In the genomic region with DNA sequence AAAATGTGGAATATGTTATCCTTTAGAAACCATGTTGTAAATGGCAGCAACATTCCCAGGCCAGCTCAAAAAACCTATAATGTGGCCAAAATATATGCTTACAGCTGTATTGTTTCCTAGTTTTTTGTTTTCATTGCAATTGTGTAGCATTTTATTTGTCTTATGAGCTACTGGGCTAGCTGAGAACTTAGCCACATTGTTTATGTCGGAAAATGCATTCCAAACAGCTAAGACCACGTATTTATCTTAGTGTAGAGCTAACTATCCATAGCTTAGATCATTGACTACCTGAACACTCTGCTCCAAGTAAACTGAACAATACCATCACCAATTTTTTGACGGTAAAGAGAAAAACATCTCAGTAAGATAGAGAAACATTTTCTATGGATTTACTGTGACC, we compare ENCODE assay signal across 18 cellular contexts. TPM values are rescaled to one million over a fixed set of nuclear protein-coding genes. Genes with fewer than 3 reads are reported as not detected.
DNase-seq lines count a peak whose midpoint lies in the region; ATAC-seq and TF ChIP-seq lines count a peak whose summit lies in the region.
"Had no signal": no experiment of that assay in that cellular context is flagged by ENCODE, and none has a peak within 500 bp of the region (broad histone marks: within the 10 kb centered on the region; RNA-seq: fewer than 3 reads in every experiment).

No MANE protein-coding gene starts in this region.

- H3K9ac ChIP-seq in SK-N-MC (ENCODE audit: insufficient read length), result no peak overlapping the region
- H3K9ac ChIP-seq: BLaER1 treated with 17β-estradiol and CSF1 and Interleukin-3, amounts not matched to agents 10 nM and 100 nM; KMS-11 had no signal

- no peaks in the 10 kb centered on the region for H3K27me3 ChIP-seq in osteoblast (ENCODE audit: insufficient read depth, low read length)
- H3K27me3 ChIP-seq: BLaER1 treated with 17β-estradiol and CSF1 and Interleukin-3, amounts not matched to agents 10 nM and 100 nM had no signal

- peak overlapping the region; percentile 71 for H2AFZ ChIP-seq in osteoblast (ENCODE audit: low read length)

- H3K9me3 Mint-ChIP-seq in HFFc6, result no peaks in the 10 kb centered on the region
- no peaks in the 10 kb centered on the region for H3K9me3 Mint-ChIP-seq in activated CD8-positive, alpha-beta T cell treated with anti-CD3 and anti-CD28 coated beads, Interleukin-2, amount 10 ng/mL, durations not matched to agents 7 days and 5 days (ENCODE audit: insufficient read depth)
- H3K9me3 Mint-ChIP-seq: CD8-positive, alpha-beta T cell had no signal

- peaks cover 21% of the 10 kb centered on the region for H3K4me1 ChIP-seq in osteoblast (ENCODE audit: insufficient read depth, low read length)

- H3K27ac Mint-ChIP-seq in HFFc6, result peak overlapping the region; percentile 74
- no peak overlapping the region for H3K27ac Mint-ChIP-seq in activated CD8-positive, alpha-beta T cell treated with anti-CD3 and anti-CD28 coated beads, Interleukin-2, amount 10 ng/mL, durations not matched to agents 7 days and 5 days
- H3K27ac Mint-ChIP-seq: CD8-positive, alpha-beta T cell had no signal

- CTCF ChIA-PET in activated CD8-positive, alpha-beta T cell treated with anti-CD3 and anti-CD28 coated beads, Interleukin-2, amount 10 ng/mL, durations not matched to agents 7 days and 5 days (lab: Charles Lee), result interaction anchor here (0.9 to 1.4 kb wide), 5 partner anchors 11 to 424 kb away, joined by 3 to 5 read pairs (median 3); no protein-coding TSS in a partner anchor

- H3K27ac ChIP-seq in SK-N-MC, result peak overlapping the region; percentile 70
- peak overlapping the region; percentile 34 for H3K27ac ChIP-seq in osteoblast (ENCODE audit: low read depth, low read length)
- H3K27ac ChIP-seq: BLaER1 treated with 17β-estradiol and CSF1 and Interleukin-3, amounts not matched to agents 10 nM and 100 nM; KMS-11 had no signal

- no peaks in the 10 kb centered on the region for H4K20me1 ChIP-seq in osteoblast (ENCODE audit: insufficient read depth, low read length)
- H4K20me1 ChIP-seq: BLaER1 treated with 17β-estradiol and CSF1 and Interleukin-3, amounts not matched to agents 10 nM and 100 nM had no signal

- peak overlapping the region; percentile 61 for H3K4me3 Mint-ChIP-seq in HFFc6
- no peak overlapping the region for H3K4me3 Mint-ChIP-seq in activated CD8-positive, alpha-beta T cell treated with anti-CD3 and anti-CD28 coated beads, Interleukin-2, amount 10 ng/mL, durations not matched to agents 7 days and 5 days
- H3K4me3 Mint-ChIP-seq: CD8-positive, alpha-beta T cell had no signal

- no peaks in the 10 kb centered on the region for H3K9me3 ChIP-seq in SK-N-MC (ENCODE audit: low read depth, low read length)
- no peaks in the 10 kb centered on the region for H3K9me3 ChIP-seq in osteoblast (ENCODE audit: low read depth, low read length)
- H3K9me3 ChIP-seq: BLaER1 treated with 17β-estradiol and CSF1 and Interleukin-3, amounts not matched to agents 10 nM and 100 nM had no signal

- H3K36me3 ChIP-seq in SK-N-MC (ENCODE audit: insufficient read depth, low read length) (no peaks in the 10 kb centered on the region), osteoblast (ENCODE audit: insufficient read depth, low read length) (no peaks in the 10 kb centered on the region)
- H3K36me3 ChIP-seq: BLaER1 treated with 17β-estradiol and CSF1 and Interleukin-3, amounts not matched to agents 10 nM and 100 nM had no signal

- peaks cover 27% of the 10 kb centered on the region for H3K4me1 Mint-ChIP-seq in HFFc6 (ENCODE audit: low read depth)
- H3K4me1 Mint-ChIP-seq in activated CD8-positive, alpha-beta T cell treated with anti-CD3 and anti-CD28 coated beads, Interleukin-2, amount 10 ng/mL, durations not matched to agents 7 days and 5 days (ENCODE audit: low read depth), result no peaks in the 10 kb centered on the region

- H3K27me3 Mint-ChIP-seq in HFFc6 (ENCODE audit: insufficient read depth), result no peaks in the 10 kb centered on the region
- H3K27me3 Mint-ChIP-seq in activated CD8-positive, alpha-beta T cell treated with anti-CD3 and anti-CD28 coated beads, Interleukin-2, amount 10 ng/mL, durations not matched to agents 7 days and 5 days (ENCODE audit: low read depth), result no peaks in the 10 kb centered on the region

- POLR2A ChIA-PET in activated CD8-positive, alpha-beta T cell treated with anti-CD3 and anti-CD28 coated beads, Interleukin-2, amount 10 ng/mL, durations not matched to agents 7 days and 5 days (lab: Charles Lee), result interaction anchor here (0.6 kb wide), 1 partner anchor 863 kb away, joined by 3 read pairs; no protein-coding TSS in a partner anchor

- in situ Hi-C loops in GM13976 (cut with MboI; ENCODE audit: low sequenced_read_pairs, unreplicated experiment), result no loop called here

- DNase-seq in EH (ENCODE audit: low read depth) (peak; percentile 43), HFFc6 (no peak), SK-N-MC (ENCODE audit: low read depth, low spot score) (no peak), osteoblast (ENCODE audit: insufficient read length, low spot score, missing footprints) (no peak), GM13976 (ENCODE audit: low spot score) (no peak), SW480 (ENCODE audit: low spot score) (no peak), foreskin melanocyte (no peak)
- no peak for DNase-seq in activated CD8-positive, alpha-beta T cell treated with anti-CD3 and anti-CD28 coated beads, Interleukin-2, amount 10 ng/mL, durations not matched to agents 7 days and 5 days
- DNase-seq: Calu3; CD8-positive, alpha-beta T cell; NCI-H1048; NCI-H2029; NCI-H2171 had no signal

- H3K4me2 ChIP-seq in osteoblast (ENCODE audit: insufficient read depth, low read length), result peak overlapping the region; percentile 20
- H3K4me2 ChIP-seq: KMS-11 had no signal

- H3K79me2 ChIP-seq in osteoblast (ENCODE audit: insufficient read depth, low read length), result no peaks in the 10 kb centered on the region

- ATAC-seq in activated CD8-positive, alpha-beta T cell treated with anti-CD3 and anti-CD28 coated beads, Interleukin-2, amount 10 ng/mL, durations not matched to agents 7 days and 5 days, result no peak
- ATAC-seq: CD8-positive, alpha-beta T cell; HCT116; HepG2; Panc1 had no signal

- no peaks in the 10 kb centered on the region for H3K36me3 Mint-ChIP-seq in HFFc6 (ENCODE audit: low read depth)
- no peaks in the 10 kb centered on the region for H3K36me3 Mint-ChIP-seq in activated CD8-positive, alpha-beta T cell treated with anti-CD3 and anti-CD28 coated beads, Interleukin-2, amount 10 ng/mL, durations not matched to agents 7 days and 5 days (ENCODE audit: low read depth)
- H3K36me3 Mint-ChIP-seq: CD8-positive, alpha-beta T cell had no signal

- H3K4me3 ChIP-seq in SK-N-MC, result peak overlapping the region; percentile 62
- H3K4me3 ChIP-seq in osteoblast (ENCODE audit: insufficient read depth, low read length), result no peak overlapping the region
- H3K4me3 ChIP-seq: BLaER1 treated with 17β-estradiol and CSF1 and Interleukin-3, amounts not matched to agents 10 nM and 100 nM had no signal

- TF ChIP-seq CTCF in HFFc6 (IDR thresholded peaks at IDR 0.05) (no peak), osteoblast (IDR thresholded peaks at IDR 0.05; ENCODE audit: extremely low read depth, low read depth, low read length) (no peak), GM13976 (IDR thresholded peaks at IDR 0.05; ENCODE audit: borderline replicate concordance, control extremely low read depth, extremely low read depth, insufficient read depth, missing control alignments) (no peak)

RNA-seq across cellular contexts. Expression of gene METAP1D, which starts 38.4 kb away (rescaled TPM):
- total RNA-seq in HFFc6 (2021; fragmentation: NEBNext Ultra II Directional; extraction: Animal tissue kit (Norgen Biotek cat#: 25700)), result 1 to 10 TPM; 5.3 to 7.5 (median 6.2) TPM
- total RNA-seq in osteoblast, result 11.2 and 12.7 TPM in 2 replicates
- total RNA-seq in activated CD8-positive, alpha-beta T cell treated with anti-CD3 and anti-CD28 coated beads, Interleukin-2, amount 10 ng/mL, durations not matched to agents 7 days and 5 days, result 1 to 10 TPM; 3.9 to 6.0 TPM

RNA-seq across cellular contexts. Expression of gene DLX1, which starts 47.2 kb away (rescaled TPM):
- total RNA-seq in HFFc6 (2021; fragmentation: NEBNext Ultra II Directional; extraction: Animal tissue kit (Norgen Biotek cat#: 25700)), result 10 to 100 TPM in 2 of 6 experiments, 1 to 10 TPM in 4; 8.2 to 13.9 (median 9.2) TPM
- total RNA-seq in osteoblast, result 1.8 and 2.4 TPM in 2 replicates
- not detected for total RNA-seq in activated CD8-positive, alpha-beta T cell treated with anti-CD3 and anti-CD28 coated beads, Interleukin-2, amount 10 ng/mL, durations not matched to agents 7 days and 5 days
- total RNA-seq: Calu3; CD8-positive, alpha-beta T cell had no signal
